In the genomic region with DNA sequence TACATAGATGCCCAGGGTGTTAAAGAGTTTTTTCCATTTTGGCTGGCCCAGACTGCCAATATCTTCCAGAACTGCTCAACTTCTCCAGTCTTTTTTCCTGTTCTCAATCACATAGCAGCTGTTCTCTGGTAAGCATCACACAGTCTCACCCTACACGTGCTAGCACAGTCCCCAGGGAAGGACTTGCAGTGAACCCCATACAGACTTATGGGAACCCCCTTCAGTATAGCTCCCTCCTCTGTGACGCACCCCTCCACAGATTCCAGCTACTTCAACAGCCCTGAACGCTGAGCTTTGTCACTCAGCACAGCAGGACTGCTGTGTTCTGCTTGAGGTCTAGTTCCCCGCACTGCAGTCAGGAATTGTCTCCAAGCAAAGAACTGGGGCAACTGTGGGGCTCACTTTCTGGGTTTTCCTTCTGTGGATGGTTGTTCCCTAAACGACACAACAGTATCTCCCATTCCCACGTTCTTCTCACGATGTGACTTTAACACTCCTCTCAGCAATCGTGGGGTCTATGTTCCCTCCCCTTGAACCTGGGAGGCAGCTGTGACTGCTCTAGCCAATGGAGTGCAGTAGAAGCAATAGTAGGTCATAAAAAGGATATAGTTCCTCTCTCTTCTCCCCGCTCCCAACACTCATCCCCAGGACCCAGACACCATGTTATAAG, we compare ENCODE assay signal across 19 cellular contexts. TPM values are rescaled to one million over a fixed set of nuclear protein-coding genes. Genes with fewer than 3 reads are reported as not detected.
"Had no signal": no experiment of that assay in that cellular context is flagged by ENCODE, and none has a peak within 500 bp of the region (broad histone marks: within the 10 kb centered on the region; RNA-seq: fewer than 3 reads in every experiment).

No MANE protein-coding gene starts in this region.

- H3K4me3 ChIP-seq: heart left ventricle, SK-N-MC, skin epidermis, thoracic aorta had no signal

- H3K27ac Mint-ChIP-seq: activated CD8-positive, alpha-beta T cell treated with anti-CD3 and anti-CD28 coated beads for 36 hours; nephron progenitor cell; WTC11 had no signal

- H3K36me3 ChIP-seq: heart left ventricle, thoracic aorta had no signal

- H3K4me3 Mint-ChIP-seq: activated CD8-positive, alpha-beta T cell treated with anti-CD3 and anti-CD28 coated beads for 36 hours; activated T-cell treated with anti-CD3 and anti-CD28 coated beads, Interleukin-2, amount 50 U/mL, for 4 hours; nephron progenitor cell; WTC11 had no signal

- H3K9me3 Mint-ChIP-seq: activated CD8-positive, alpha-beta T cell treated with anti-CD3 and anti-CD28 coated beads for 36 hours; activated T-cell treated with anti-CD3 and anti-CD28 coated beads, Interleukin-2, amount 50 U/mL, for 4 hours; nephron progenitor cell; WTC11 had no signal

- H3K27ac ChIP-seq: SK-N-MC, thoracic aorta had no signal

- H3K36me3 Mint-ChIP-seq: WTC11 had no signal

- H3K9me3 ChIP-seq: thoracic aorta had no signal

- DNase-seq: activated CD4-positive, alpha-beta T cell treated with anti-CD3 and anti-CD28 coated beads for 48 hours; activated CD8-positive, alpha-beta T cell treated with anti-CD3 and anti-CD28 coated beads for 36 hours; activated effector memory CD4-positive, alpha-beta T cell treated with Interleukin-2 at 50 U/mL for 16 hours; activated naive CD4-positive, alpha-beta T cell treated with anti-CD3 and anti-CD28 coated beads, Interleukin-2, amount 50 U/mL, for 16 hours; activated T-cell treated with anti-CD3 and anti-CD28 coated beads, Interleukin-2, amount 50 U/mL, for 4 hours; heart left ventricle; mesenchymal stem cell; nephron progenitor cell; occipital lobe; stimulated activated CD4-positive, alpha-beta T cell treated with anti-CD3 and anti-CD28 coated beads, Interleukin-4, amount 100 ng/mL, for 4 hours; stimulated activated naive CD8-positive, alpha-beta T cell treated with anti-CD3 and anti-CD28 coated beads, Interleukin-15, Interleukin-2, amounts not matched to agents 100 U/mL and 50 U/mL, for 24 hours; T-helper 1 cell had no signal

RNA-seq across cellular contexts. Expression of a gene that starts 31.1 kb away (rescaled TPM):
- total RNA-seq: activated CD8-positive, alpha-beta T cell treated with anti-CD3 and anti-CD28 coated beads for 36 hours; activated T-cell treated with anti-CD3 and anti-CD28 coated beads, Interleukin-2, amount 50 U/mL, for 4 hours; astrocyte; heart left ventricle; left lobe of liver; occipital lobe; posterior vena cava; thoracic aorta had no signal

RNA-seq across cellular contexts. Expression of a gene that starts 38.8 kb away (rescaled TPM):
- total RNA-seq: left lobe of liver, posterior vena cava, thoracic aorta had no signal
